In genomic region chr10:110864662-110865140, GRCh38 we compare ENCODE assay signal across 8 cellular contexts. TPM values are rescaled to one million over a fixed set of nuclear protein-coding genes. Genes with fewer than 3 reads are reported as not detected.
A peak's percentile ranks its signal among the peaks of the same experiment; 100 is the strongest.
DNase-seq lines count a peak whose midpoint lies in the region; ATAC-seq, FAIRE-seq and TF ChIP-seq lines count a peak whose summit lies in the region.

No MANE protein-coding gene starts in this region.

- H3K9me3 ChIP-seq in A673 (ENCODE audit: low read depth, low read length, poor library complexity, severe bottlenecking) (no peaks in the 10 kb centered on the region), SJCRH30 (replicated peaks) (no peaks in the 10 kb centered on the region; the same call in 1 of the 2 replicates), neuron (ENCODE audit: low read length) (no peaks in the 10 kb centered on the region)

- CTCF ChIA-PET in A673 (lab: Charles Lee) = no interaction called here

- DNase-seq in A673 (ENCODE audit: low spot score) (no peak), SJCRH30 (peak; percentile 51 to 66), coronary artery (ENCODE audit: low spot score) (no peak), omental fat pad (ENCODE audit: low spot score) (no peak), H54 (ENCODE audit: insufficient read length, low spot score) (no peak)

- POLR2A ChIA-PET in A673 (lab: Charles Lee; ENCODE audit: low non-redundant PET) = no interaction called here

- no peak overlapping the region for H3K4me3 ChIP-seq in A673 (ENCODE audit: low read depth, low read length, poor library complexity, severe bottlenecking)
- peak overlapping the region; percentile 15 for H3K4me3 ChIP-seq in SJCRH30
- no peak overlapping the region for H3K4me3 ChIP-seq in coronary artery
- H3K4me3 ChIP-seq in neuron (ENCODE audit: low read length) = peak overlapping the region; percentile 24

- no peaks in the 10 kb centered on the region for H3K27me3 ChIP-seq in A673 (replicated peaks; ENCODE audit: insufficient read depth, low read depth, low read length, poor library complexity)
- no peaks in the 10 kb centered on the region for H3K27me3 ChIP-seq in SJCRH30
- H3K27me3 ChIP-seq in neuron (ENCODE audit: insufficient read depth, low read length) = no peaks in the 10 kb centered on the region

- intact Hi-C loops in A673 (cut with micrococcal nuclease; ENCODE audit: unreplicated experiment) = no loop called here

- TF ChIP-seq POLR2A in H54 (IDR thresholded peaks at IDR 0.05; ENCODE audit: low read depth, low read length) = no peak

- H3K4me1 ChIP-seq in A673 (ENCODE audit: insufficient read depth, low read length, poor library complexity, severe bottlenecking) (peaks cover 24% of the 10 kb centered on the region), SJCRH30 (peaks cover 49% of the 10 kb centered on the region), neuron (ENCODE audit: insufficient read depth, low read length) (peaks cover 20% of the 10 kb centered on the region)

- H3K36me3 ChIP-seq in A673 (ENCODE audit: insufficient read depth, low read length, poor library complexity, severe bottlenecking) = no peaks in the 10 kb centered on the region
- no peaks in the 10 kb centered on the region for H3K36me3 ChIP-seq in SJCRH30
- H3K36me3 ChIP-seq in neuron (ENCODE audit: insufficient read depth, low read length) = no peaks in the 10 kb centered on the region

- ATAC-seq in GM18907 (IDR thresholded peaks at IDR 0.05; ENCODE audit: unreplicated experiment) (peak; percentile 71), HG03097 (IDR thresholded peaks at IDR 0.05; ENCODE audit: low FRiP score, unreplicated experiment) (peak; percentile 65), omental fat pad (ENCODE audit: low FRiP score) (no peak)

- no peak for FAIRE-seq in H54 (lab: Jason Lieb, UNC)

- peak overlapping the region; percentile 33 for H2AFZ ChIP-seq in neuron (ENCODE audit: low read depth, low read length)

- BruUV-seq in A673 (replicated peaks; lab: Mats Ljungman, UMichigan) = no TSS peak

- H3K27ac ChIP-seq in A673 (ENCODE audit: low read depth, low read length, poor library complexity, severe bottlenecking) (peak overlapping the region; percentile 2), SJCRH30 (peak overlapping the region; percentile 85), coronary artery (peak overlapping the region; percentile 44 to 74)

- TF ChIP-seq CTCF in A673 (conservative IDR thresholded peaks at IDR 0.05; ENCODE audit: low read depth, low read length) (no peak), coronary artery (IDR thresholded peaks at IDR 0.05) (no peak), omental fat pad (IDR thresholded peaks at IDR 0.05) (no peak)

RNA-seq across cellular contexts. Expression of gene PDCD4, which starts 7.0 kb away (rescaled TPM):
- total RNA-seq in A673 (2021) (17.3 and 23.7 TPM in 2 replicates), omental fat pad (100 to 1,000 TPM in 2 of 4 donors, 10 to 100 TPM in 2; 69.7 to 127 (median 102) TPM)
- 55.0 and 60.9 TPM in 2 replicates for total RNA-seq in SJCRH30 (2014; rRNA removed; shearing (Covaris generic))

RNA-seq across cellular contexts. Expression of gene BBIP1, which starts 54.3 kb away (rescaled TPM):
- 32.9 and 33.9 TPM in 2 replicates for total RNA-seq in A673 (2021)
- total RNA-seq in SJCRH30 (2014; rRNA removed; shearing (Covaris generic)) = 45.0 and 57.0 TPM in 2 replicates
- 10 to 100 TPM; 19.6 to 32.2 (median 21.9) TPM for total RNA-seq in omental fat pad

RNA-seq across cellular contexts. Expression of gene SHOC2, which starts 54.7 kb away (rescaled TPM):
- total RNA-seq in A673 (2021) (37.6 and 40.0 TPM in 2 replicates), omental fat pad (10 to 100 TPM; 52.4 to 73.6 (median 67.6) TPM)
- 27.1 and 29.0 TPM in 2 replicates for total RNA-seq in SJCRH30 (2014; rRNA removed; shearing (Covaris generic))

Comparison
In these comparisons a context has a peak if more than half of its experiments do, and no peak if none do; other contexts are left out.
1. DNase-seq: peak in SJCRH30 (2 of 2); none in A673 (single experiment), coronary artery (single experiment), omental fat pad (single experiment) and H54 (single experiment).
2. H3K27ac ChIP-seq: peak in every context shown above with its lines; median percentile 85 in SJCRH30; 59 in coronary artery; 2 in A673.
3. H3K4me3 ChIP-seq: peak in SJCRH30 (single experiment) and neuron (single experiment); none in A673 (single experiment) and coronary artery (single experiment).